In the genomic region with DNA sequence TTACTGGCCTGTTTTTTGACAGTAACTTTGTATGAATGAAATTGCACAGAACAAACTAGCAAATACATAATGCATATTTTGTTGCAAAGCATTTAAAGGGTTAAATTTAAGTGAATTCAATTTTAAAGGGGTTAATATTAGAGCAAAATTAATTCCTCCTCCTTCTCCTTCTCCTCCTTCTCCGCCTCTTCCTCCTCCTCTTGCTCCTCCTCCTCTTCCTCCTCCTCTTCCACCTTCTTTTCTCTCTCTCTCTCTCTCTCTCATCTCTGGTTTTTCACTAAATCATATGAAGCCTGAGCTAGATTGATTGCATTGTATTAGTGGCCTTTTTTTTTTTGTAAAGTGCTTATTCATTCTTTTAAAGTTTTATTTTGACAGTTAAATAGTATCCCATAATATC, we compare ENCODE assay signal across 26 cellular contexts.
A peak's percentile ranks its signal among the peaks of the same experiment; 100 is the strongest.
DNase-seq lines count a peak whose midpoint lies in the region; ATAC-seq, FAIRE-seq and TF ChIP-seq lines count a peak whose summit lies in the region.
"Had no signal": no experiment of that assay in that cellular context is flagged by ENCODE, and none has a peak within 500 bp of the region (broad histone marks: within the 10 kb centered on the region; RNA-seq: fewer than 3 reads in every experiment).

No MANE protein-coding gene starts in this region.

- H3K4me2 ChIP-seq in K562 (ENCODE audit: insufficient read depth, low read length) = no peak overlapping the region
- H3K4me2 ChIP-seq: BLaER1 had no signal

- WGBS in K562 (ENCODE audit: insufficient coverage, low coverage, missing lambda C conversion rate) = 69% methylated on average over 1 of the region's 1 CpG

- no peaks in the 10 kb centered on the region for H3K27me3 ChIP-seq in K562 (ENCODE audit: control insufficient read depth in 2 of 2, insufficient read depth in 2 of 2, low read length in 2 of 2)
- H3K27me3 ChIP-seq: BE2C, BLaER1 had no signal

- TF ChIP-seq POLR2A in K562 (conservative IDR thresholded peaks at IDR 0.05) = no peak

- TF ChIP-seq CTCF in HEK293 (tag by site-specific recombination; IDR thresholded peaks at IDR 0.05) (no peak), K562 (IDR thresholded peaks at IDR 0.05 in 2 of 3, conservative IDR thresholded peaks at IDR 0.05 in 1 of 3; ENCODE audit: insufficient read depth in 2 of 3, low read depth in 1 of 3, low read length in 3 of 3) (no peak)

- POLR2A ChIA-PET in HEK293 (lab: Yijun Ruan, JAX) (no interaction called here), K562 (lab: Yijun Ruan, JAX) (no interaction called here)

- DNase-seq in K562 (ENCODE audit: extremely low read depth in 1 of 4, low spot score in 3 of 4) (no peak), left kidney (ENCODE audit: low read depth, low spot score) (peak; percentile 4), NCI-H226 (no peak), SHP77 treated with DMSO at 0.1 percent for 48 hours (lab: John Stamatoyannopoulos, UW) (no peak)
- DNase-seq: 8988T; ACHN; BE2C; C1 segment of cervical spinal cord; CD4-positive, alpha-beta memory T cell; CD4-positive, CD25-positive, alpha-beta regulatory T cell; CD8-positive, alpha-beta memory T cell; COR-L47; DMS 273 treated with DMSO at 0.1 percent for 48 hours; DMS153; DMS53; DMS79; DND-41; EL; GDM1 had no signal

- H3K4me3 ChIP-seq in HEK293 (ENCODE audit: low read depth, low read length) (no peak overlapping the region), K562 (no peak overlapping the region)
- H3K4me3 ChIP-seq: BLaER1, GM12878 had no signal

- H3K27ac ChIP-seq in HEK293 (ENCODE audit: extremely low read depth, low read depth, low read length) = no peak overlapping the region
- H3K27ac ChIP-seq in K562 (ENCODE audit: extremely low read depth, low read depth, low read length) = no peak overlapping the region
- H3K27ac ChIP-seq: BLaER1 had no signal

- FAIRE-seq in K562 (lab: Jason Lieb, UNC) = no peak
- FAIRE-seq: A204.1, GM12878, GM12892, GM18507 had no signal

- H3K79me2 ChIP-seq in K562 (ENCODE audit: control insufficient read depth, insufficient read depth, low read length) = peaks cover 16% of the 10 kb centered on the region; the same call in 2 of the 3 replicates

- in situ Hi-C loops in K562 (cut with MboI) = no loop called here

- no peak overlapping the region for H2AFZ ChIP-seq in K562 (ENCODE audit: low read depth, low read length)

- no peak overlapping the region for H3K9ac ChIP-seq in K562 (ENCODE audit: insufficient read depth in 1 of 2, low read depth in 2 of 2, low read length in 2 of 2)
- H3K9ac ChIP-seq: BLaER1 had no signal

- BruUV-seq in K562 (replicated peaks; lab: Mats Ljungman, UMichigan) = no TSS peak

- no peaks in the 10 kb centered on the region for H3K9me1 ChIP-seq in K562 (ENCODE audit: control insufficient read depth, insufficient read depth, low read length)

- no peak for TF ChIP-seq RAD21 in K562 (CRISPR knock-in tag; conservative IDR thresholded peaks at IDR 0.05 in 1 of 2, IDR thresholded peaks at IDR 0.05 in 1 of 2)

- no peaks in the 10 kb centered on the region for H3K36me3 ChIP-seq in HEK293 (ENCODE audit: control insufficient read depth in 2 of 2, insufficient read depth in 1 of 2, low read length in 2 of 2)
- no peaks in the 10 kb centered on the region for H3K36me3 ChIP-seq in K562 (ENCODE audit: control insufficient read depth, insufficient read depth, low read length)
- H3K36me3 ChIP-seq: BE2C, BLaER1 had no signal

- CTCF ChIA-PET in HEK293 (lab: Yijun Ruan, JAX) = no interaction called here
- CTCF ChIA-PET in K562 (lab: Yijun Ruan, JAX; ENCODE audit: low intra/inter-chr PET ratio) = no interaction called here

- no peak for TF ChIP-seq EP300 in K562 (IDR thresholded peaks at IDR 0.05; ENCODE audit: low read length)

- ATAC-seq in K562 (no peak), HG02623 (IDR thresholded peaks at IDR 0.05; ENCODE audit: unreplicated experiment) (no peak)

- H4K20me1 ChIP-seq in K562 (replicated peaks; ENCODE audit: control insufficient read depth, insufficient read depth, low read length) = no peaks in the 10 kb centered on the region
- H4K20me1 ChIP-seq: BLaER1 had no signal

- H3K9me3 ChIP-seq in HEK293 (ENCODE audit: control insufficient read depth, insufficient read depth, low read depth, low read length) = no peaks in the 10 kb centered on the region
- no peaks in the 10 kb centered on the region for H3K9me3 ChIP-seq in K562 (replicated peaks; ENCODE audit: control insufficient read depth, insufficient read depth, low read depth, low read length)
- H3K9me3 ChIP-seq: BE2C, BLaER1 had no signal

- intact Hi-C loops in K562 (cut with micrococcal nuclease) = no loop called here

- H3K4me1 ChIP-seq in HEK293 (ENCODE audit: control insufficient read depth, insufficient read depth, low read length) (no peaks in the 10 kb centered on the region), K562 (replicated peaks in 1 of 2; ENCODE audit: control insufficient read depth in 2 of 2, insufficient read depth in 2 of 2, low read length in 2 of 2) (peaks cover 6 to 28% of the 10 kb centered on the region in 2 experiments; a peak in 3 of 5 replicates)
- H3K4me1 ChIP-seq: BE2C, BLaER1 had no signal

TF ChIP-seq in K562, 482 proteins besides CTCF, POLR2A, EP300 and RAD21 (continues in another document):
- TF ChIP-seq KDM1A (IDR thresholded peaks at IDR 0.05) (no peak), EHMT2 (IDR thresholded peaks at IDR 0.05) (0 out of 2 replicates have a peak, but pooled peaks have one; percentile 8), MCM2 (IDR thresholded peaks at IDR 0.05; ENCODE audit: low read depth) (no peak), CEBPG (CRISPR knock-in tag; IDR thresholded peaks at IDR 0.05) (no peak), CEBPG (tag; conservative IDR thresholded peaks at IDR 0.05 in 1 of 2, IDR thresholded peaks at IDR 0.05 in 1 of 2) (no peak), NELFE (IDR thresholded peaks at IDR 0.05; ENCODE audit: insufficient read depth, insufficient read length) (no peak), HDAC1 (IDR thresholded peaks at IDR 0.05) (0 out of 4 replicates have a peak, but pooled peaks of 1 of the 2 experiments have one; percentile 29), ZNF77 (CRISPR knock-in tag; IDR thresholded peaks at IDR 0.05) (no peak), KAT7 (CRISPR knock-in tag; IDR thresholded peaks at IDR 0.05; ENCODE audit: borderline replicate concordance) (no peak)
- TF ChIP-seq, protein P1, sequence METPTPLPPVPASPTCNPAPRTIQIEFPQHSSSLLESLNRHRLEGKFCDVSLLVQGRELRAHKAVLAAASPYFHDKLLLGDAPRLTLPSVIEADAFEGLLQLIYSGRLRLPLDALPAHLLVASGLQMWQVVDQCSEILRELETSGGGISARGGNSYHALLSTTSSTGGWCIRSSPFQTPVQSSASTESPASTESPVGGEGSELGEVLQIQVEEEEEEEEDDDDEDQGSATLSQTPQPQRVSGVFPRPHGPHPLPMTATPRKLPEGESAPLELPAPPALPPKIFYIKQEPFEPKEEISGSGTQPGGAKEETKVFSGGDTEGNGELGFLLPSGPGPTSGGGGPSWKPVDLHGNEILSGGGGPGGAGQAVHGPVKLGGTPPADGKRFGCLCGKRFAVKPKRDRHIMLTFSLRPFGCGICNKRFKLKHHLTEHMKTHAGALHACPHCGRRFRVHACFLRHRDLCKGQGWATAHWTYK (CRISPR knock-in tag; IDR thresholded peaks at IDR 0.05) = no peak
- TF ChIP-seq, protein P2, sequence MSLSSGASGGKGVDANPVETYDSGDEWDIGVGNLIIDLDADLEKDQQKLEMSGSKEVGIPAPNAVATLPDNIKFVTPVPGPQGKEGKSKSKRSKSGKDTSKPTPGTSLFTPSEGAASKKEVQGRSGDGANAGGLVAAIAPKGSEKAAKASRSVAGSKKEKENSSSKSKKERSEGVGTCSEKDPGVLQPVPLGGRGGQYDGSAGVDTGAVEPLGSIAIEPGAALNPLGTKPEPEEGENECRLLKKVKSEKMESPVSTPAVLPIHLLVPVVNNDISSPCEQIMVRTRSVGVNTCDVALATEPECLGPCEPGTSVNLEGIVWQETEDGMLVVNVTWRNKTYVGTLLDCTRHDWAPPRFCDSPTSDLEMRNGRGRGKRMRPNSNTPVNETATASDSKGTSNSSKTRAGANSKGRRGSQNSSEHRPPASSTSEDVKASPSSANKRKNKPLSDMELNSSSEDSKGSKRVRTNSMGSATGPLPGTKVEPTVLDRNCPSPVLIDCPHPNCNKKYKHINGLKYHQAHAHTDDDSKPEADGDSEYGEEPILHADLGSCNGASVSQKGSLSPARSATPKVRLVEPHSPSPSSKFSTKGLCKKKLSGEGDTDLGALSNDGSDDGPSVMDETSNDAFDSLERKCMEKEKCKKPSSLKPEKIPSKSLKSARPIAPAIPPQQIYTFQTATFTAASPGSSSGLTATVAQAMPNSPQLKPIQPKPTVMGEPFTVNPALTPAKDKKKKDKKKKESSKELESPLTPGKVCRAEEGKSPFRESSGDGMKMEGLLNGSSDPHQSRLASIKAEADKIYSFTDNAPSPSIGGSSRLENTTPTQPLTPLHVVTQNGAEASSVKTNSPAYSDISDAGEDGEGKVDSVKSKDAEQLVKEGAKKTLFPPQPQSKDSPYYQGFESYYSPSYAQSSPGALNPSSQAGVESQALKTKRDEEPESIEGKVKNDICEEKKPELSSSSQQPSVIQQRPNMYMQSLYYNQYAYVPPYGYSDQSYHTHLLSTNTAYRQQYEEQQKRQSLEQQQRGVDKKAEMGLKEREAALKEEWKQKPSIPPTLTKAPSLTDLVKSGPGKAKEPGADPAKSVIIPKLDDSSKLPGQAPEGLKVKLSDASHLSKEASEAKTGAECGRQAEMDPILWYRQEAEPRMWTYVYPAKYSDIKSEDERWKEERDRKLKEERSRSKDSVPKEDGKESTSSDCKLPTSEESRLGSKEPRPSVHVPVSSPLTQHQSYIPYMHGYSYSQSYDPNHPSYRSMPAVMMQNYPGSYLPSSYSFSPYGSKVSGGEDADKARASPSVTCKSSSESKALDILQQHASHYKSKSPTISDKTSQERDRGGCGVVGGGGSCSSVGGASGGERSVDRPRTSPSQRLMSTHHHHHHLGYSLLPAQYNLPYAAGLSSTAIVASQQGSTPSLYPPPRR (CRISPR knock-in tag; IDR thresholded peaks at IDR 0.05; ENCODE audit: borderline replicate concordance) = no peak
